In the genomic region with DNA sequence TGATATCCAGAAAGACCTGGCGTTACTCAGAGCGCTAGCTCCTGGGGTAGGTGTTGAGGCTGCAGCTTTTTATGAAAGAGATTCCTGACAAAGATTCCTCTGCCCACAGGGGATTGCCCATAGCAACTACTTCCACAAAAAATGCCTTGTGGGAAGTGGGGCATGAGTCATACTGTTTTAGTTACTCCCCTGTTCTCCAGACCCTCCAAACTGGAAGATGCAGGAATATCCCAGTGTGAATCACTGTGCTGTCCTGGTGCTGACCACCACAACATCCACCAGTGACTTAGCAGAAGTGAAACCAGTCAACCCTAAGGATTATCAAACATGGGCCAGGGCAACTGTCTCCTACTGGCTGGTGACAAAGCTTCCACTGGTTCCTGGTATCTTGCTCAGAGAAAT, we compare ENCODE assay signal across 14 cellular contexts.
DNase-seq lines count a peak whose midpoint lies in the region; ATAC-seq, FAIRE-seq and TF ChIP-seq lines count a peak whose summit lies in the region.
"Had no signal": no experiment of that assay in that cellular context is flagged by ENCODE, and none has a peak within 500 bp of the region (broad histone marks: within the 10 kb centered on the region; RNA-seq: fewer than 3 reads in every experiment).

No MANE protein-coding gene starts in this region.

- POLR2A ChIA-PET in AG04450 (lab: Yijun Ruan, JAX) = interaction anchor here (0.6 kb wide), 1 partner anchor 67 kb away, joined by 3 read pairs; no protein-coding TSS in a partner anchor

- peaks cover 87% of the 10 kb centered on the region for H3K4me1 Mint-ChIP-seq in brain
- H3K4me1 Mint-ChIP-seq in activated T-cell treated with anti-CD3 and anti-CD28 coated beads, Interleukin-2, amount 50 U/mL, for 4 hours (ENCODE audit: low read depth) = no peaks in the 10 kb centered on the region
- H3K4me1 Mint-ChIP-seq: CD4-positive, alpha-beta memory T cell; IgD-negative memory B cell had no signal

- H3K9me3 Mint-ChIP-seq in brain = peaks cover 0 to 2% (median 0%) of the 10 kb centered on the region in 5 experiments
- no peaks in the 10 kb centered on the region for H3K9me3 Mint-ChIP-seq in activated T-cell treated with anti-CD3 and anti-CD28 coated beads, Interleukin-2, amount 50 U/mL, for 4 hours
- H3K9me3 Mint-ChIP-seq: mesothelial cell of epicardium had no signal

- no peak overlapping the region for H3K4me3 Mint-ChIP-seq in brain
- no peak overlapping the region for H3K4me3 Mint-ChIP-seq in activated T-cell treated with anti-CD3 and anti-CD28 coated beads, Interleukin-2, amount 50 U/mL, for 4 hours
- H3K4me3 Mint-ChIP-seq: CD4-positive, alpha-beta memory T cell; IgD-negative memory B cell; mesothelial cell of epicardium had no signal

- no peaks in the 10 kb centered on the region for H3K27me3 Mint-ChIP-seq in brain
- no peaks in the 10 kb centered on the region for H3K27me3 Mint-ChIP-seq in activated T-cell treated with anti-CD3 and anti-CD28 coated beads, Interleukin-2, amount 50 U/mL, for 4 hours (ENCODE audit: low read depth)
- H3K27me3 Mint-ChIP-seq: CD4-positive, alpha-beta memory T cell; IgD-negative memory B cell had no signal

- CTCF ChIA-PET in AG04450 (lab: Charles Lee) = no interaction called here

- DNase-seq in AG04450 (ENCODE audit: low read depth, low spot score) (peak; percentile 52), HTR-8/SVneo (ENCODE audit: insufficient read length, low spot score) (peak; percentile 20), kidney glomerular epithelial cell (lab: John Stamatoyannopoulos, UW) (peak; percentile 99), NCI-H510A treated with DMSO at 0.1 percent for 48 hours (lab: John Stamatoyannopoulos, UW) (no peak)
- DNase-seq in activated T-cell treated with anti-CD3 and anti-CD28 coated beads, Interleukin-2, amount 50 U/mL, for 4 hours = no peak
- DNase-seq: CD4-positive, alpha-beta memory T cell; spleen; stimulated activated naive CD4-positive, alpha-beta T cell treated with Interleukin-2 at 50 U/mL for 16 hours had no signal

- H3K4me3 ChIP-seq in AG04450 (ENCODE audit: low read depth, low read length) = peak overlapping the region; percentile 28
- H3K4me3 ChIP-seq: spleen had no signal

- H3K27ac ChIP-seq in AG04450 (ENCODE audit: low read depth, low read length) = peak overlapping the region; percentile 91
- H3K27ac ChIP-seq: spleen had no signal

- H3K9me3 ChIP-seq in AG04450 (ENCODE audit: control insufficient read depth, insufficient read depth, low read length) = no peaks in the 10 kb centered on the region
- H3K9me3 ChIP-seq: spleen had no signal

- H3K36me3 Mint-ChIP-seq in brain = peaks cover 34% of the 10 kb centered on the region
- H3K36me3 Mint-ChIP-seq in activated T-cell treated with anti-CD3 and anti-CD28 coated beads, Interleukin-2, amount 50 U/mL, for 4 hours (ENCODE audit: insufficient read depth) = no peaks in the 10 kb centered on the region
- H3K36me3 Mint-ChIP-seq: CD4-positive, alpha-beta memory T cell; IgD-negative memory B cell; mesothelial cell of epicardium had no signal

- H3K27ac Mint-ChIP-seq in brain = peak overlapping the region in 3 of 5 experiments; percentile 50 to 71 (median 50)
- H3K27ac Mint-ChIP-seq: CD4-positive, alpha-beta memory T cell; IgD-negative memory B cell; mesothelial cell of epicardium had no signal

- no peak for TF ChIP-seq CTCF in AG04450 (IDR thresholded peaks at IDR 0.05; ENCODE audit: low read depth, low read length)
- TF ChIP-seq CTCF in brain (conservative IDR thresholded peaks at IDR 0.05) = no peak

- H3K27me3 ChIP-seq in AG04450 (ENCODE audit: control insufficient read depth, insufficient read depth, low read length) = no peaks in the 10 kb centered on the region
- H3K27me3 ChIP-seq: spleen had no signal

- ATAC-seq in activated CD4-positive, CD25-positive, alpha-beta regulatory T cell treated with anti-CD3 and anti-CD28 coated beads, Interleukin-2, amount 50 U/mL, for 24 hours = no peak
- ATAC-seq in activated T-cell treated with anti-CD3 and anti-CD28 coated beads, Interleukin-2, amount 50 U/mL, for 4 hours = no peak
- no peak for ATAC-seq in HG03280 (IDR thresholded peaks at IDR 0.05; ENCODE audit: unreplicated experiment)

- peak; percentile 77 for FAIRE-seq in HTR-8/SVneo (lab: Jason Lieb, UNC)
- FAIRE-seq: TTC549 had no signal

Comparison
In these comparisons a context has a peak if more than half of its experiments do, and no peak if none do; other contexts are left out.
1. DNase-seq: peak in AG04450 (single experiment), HTR-8/SVneo (single experiment) and kidney glomerular epithelial cell (single experiment); none in activated T-cell treated with anti-CD3 and anti-CD28 coated beads, Interleukin-2, amount 50 U/mL, for 4 hours (single experiment) and NCI-H510A treated with DMSO at 0.1 percent for 48 hours (single experiment).